11 cellular contexts compared by ENCODE assay signal in the genomic region with DNA sequence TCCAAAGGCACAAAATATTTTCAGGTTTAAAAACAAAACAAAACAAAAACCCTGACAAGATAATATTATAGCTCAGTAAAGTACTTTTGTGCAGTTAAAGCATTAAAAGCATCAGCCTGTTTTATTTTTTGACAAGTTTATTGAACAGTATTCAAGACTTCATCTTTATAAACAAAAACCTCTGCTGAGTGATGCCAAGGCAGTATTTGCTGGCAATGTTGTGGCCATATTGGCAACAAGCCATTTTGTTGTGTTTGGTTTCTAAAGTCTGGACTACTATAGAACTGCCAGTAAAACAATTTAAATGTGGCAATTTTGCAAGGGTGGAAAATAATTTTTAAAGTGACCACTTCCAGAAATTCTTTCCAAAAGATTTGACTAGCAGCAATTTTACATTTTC. TPM values are rescaled to one million over a fixed set of nuclear protein-coding genes. Genes with fewer than 3 reads are reported as not detected.
DNase-seq lines count a peak whose midpoint lies in the region; ATAC-seq and TF ChIP-seq lines count a peak whose summit lies in the region.
"Had no signal": no experiment of that assay in that cellular context is flagged by ENCODE, and none has a peak within 500 bp of the region (broad histone marks: within the 10 kb centered on the region; RNA-seq: fewer than 3 reads in every experiment).

No MANE protein-coding gene starts in this region.

- CTCF ChIA-PET in CD4-positive, alpha-beta T cell (lab: Charles Lee) = interaction anchor here (1.0 to 2.0 kb wide), 3 partner anchors 10 to 48 kb away, joined by 4 to 9 read pairs (median 4); no protein-coding TSS in a partner anchor

- peaks cover 78% of the 10 kb centered on the region for H3K4me1 Mint-ChIP-seq in CD4-positive, alpha-beta T cell (ENCODE audit: low read depth)

- TF ChIP-seq POLR2A in erythroblast (IDR thresholded peaks at IDR 0.05; ENCODE audit: low read length) = no peak

- H3K27me3 Mint-ChIP-seq in CD4-positive, alpha-beta T cell = no peaks in the 10 kb centered on the region
- H3K27me3 Mint-ChIP-seq: activated naive CD4-positive, alpha-beta T cell treated with anti-CD3 and anti-CD28 coated beads, Interleukin-2, amount 50 U/mL, for 24 hours had no signal

- no peaks in the 10 kb centered on the region for H3K9me3 ChIP-seq in CD4-positive, alpha-beta T cell (ENCODE audit: control insufficient read depth, low read length)

- POLR2A ChIA-PET in CD4-positive, alpha-beta T cell (lab: Charles Lee) = interaction anchor here (1.3 kb wide), 1 partner anchor 32 kb away, joined by 3 read pairs; no protein-coding TSS in a partner anchor

- no peaks in the 10 kb centered on the region for H3K27me3 ChIP-seq in CD4-positive, alpha-beta T cell (ENCODE audit: control insufficient read depth, insufficient read depth, low read length)

- H3K36me3 Mint-ChIP-seq in CD4-positive, alpha-beta T cell (ENCODE audit: low read depth) = peaks cover 44% of the 10 kb centered on the region

- no peaks in the 10 kb centered on the region for H3K9me3 Mint-ChIP-seq in CD4-positive, alpha-beta T cell
- H3K9me3 Mint-ChIP-seq: activated naive CD4-positive, alpha-beta T cell treated with anti-CD3 and anti-CD28 coated beads, Interleukin-2, amount 50 U/mL, for 24 hours had no signal

- no peak overlapping the region for H3K4me3 Mint-ChIP-seq in CD4-positive, alpha-beta T cell
- H3K4me3 Mint-ChIP-seq: activated naive CD4-positive, alpha-beta T cell treated with anti-CD3 and anti-CD28 coated beads, Interleukin-2, amount 50 U/mL, for 24 hours had no signal

- no peak overlapping the region for H3K27ac ChIP-seq in CD4-positive, alpha-beta T cell (ENCODE audit: low read depth, low read length)

- DNase-seq in CD4-positive, alpha-beta T cell = no peak
- DNase-seq in LHCN-M2 (ENCODE audit: low read depth) (peak; percentile 9), fibroblast of pulmonary artery (ENCODE audit: low read depth) (peak; percentile 61), retina (no peak), erythroblast (lab: John Stamatoyannopoulos, UW) (no peak)
- DNase-seq: effector CD4-positive, alpha-beta T cell; NCI-H510A; SHP77 treated with DMSO at 0.1 percent for 48 hours had no signal

- intact Hi-C loops in CD4-positive, alpha-beta T cell (cut with DNase I, micrococcal nuclease) = no loop called here

- no peak overlapping the region for H3K4me3 ChIP-seq in fibroblast of pulmonary artery (replicated peaks; ENCODE audit: low read depth, low read length)

- no peak for ATAC-seq in CD4-positive, alpha-beta T cell (ENCODE audit: poor library complexity)
- ATAC-seq in GM18907 (IDR thresholded peaks at IDR 0.05; ENCODE audit: unreplicated experiment) = no peak
- ATAC-seq: activated CD4-positive, CD25-positive, alpha-beta regulatory T cell treated with anti-CD3 and anti-CD28 coated beads, Interleukin-2, amount 50 U/mL, for 24 hours had no signal

- H3K27ac Mint-ChIP-seq in CD4-positive, alpha-beta T cell = peak overlapping the region; percentile 46

- no peak for TF ChIP-seq CTCF in CD4-positive, alpha-beta T cell (IDR thresholded peaks at IDR 0.05)
- TF ChIP-seq CTCF in fibroblast of pulmonary artery (IDR thresholded peaks at IDR 0.05; ENCODE audit: low read length, missing control alignments) = no peak

RNA-seq across cellular contexts. Expression of a gene that starts 15.9 kb away (rescaled TPM):
- 100 to 1,000 TPM; 146 to 153 TPM for total RNA-seq in CD4-positive, alpha-beta T cell
- 148 and 168 TPM in 2 replicates for total RNA-seq in LHCN-M2 (2014; rRNA removed)
- polyA plus RNA-seq in LHCN-M2 (2012) = 244 TPM

RNA-seq across cellular contexts. Expression of a gene that starts 15.9 kb away (rescaled TPM):
- total RNA-seq in CD4-positive, alpha-beta T cell = 10 to 100 TPM; 91.7 to 95.2 TPM
- 45.7 and 46.2 TPM in 2 replicates for total RNA-seq in LHCN-M2 (2014; rRNA removed)
- 27.6 TPM for polyA plus RNA-seq in LHCN-M2 (2012)

RNA-seq across cellular contexts. Expression of a gene that starts 33.2 kb away (rescaled TPM):
- total RNA-seq in CD4-positive, alpha-beta T cell = 10 to 100 TPM; 15.5 to 17.1 TPM
- 12.6 and 13.7 TPM in 2 replicates for total RNA-seq in LHCN-M2 (2014; rRNA removed)
- polyA plus RNA-seq in LHCN-M2 (2012) = 12.2 TPM

RNA-seq across cellular contexts. Expression of a gene that starts 50.3 kb away (rescaled TPM):
- total RNA-seq in CD4-positive, alpha-beta T cell = 10 to 100 TPM; 10.6 to 11.5 TPM
- 23.0 and 32.4 TPM in 2 replicates for total RNA-seq in LHCN-M2 (2014; rRNA removed)
- 21.8 TPM for polyA plus RNA-seq in LHCN-M2 (2012)

RNA-seq across cellular contexts. Expression of a gene that starts 50.4 kb away (rescaled TPM):
- 10 to 100 TPM; 32.9 to 35.8 TPM for total RNA-seq in CD4-positive, alpha-beta T cell
- 277 and 325 TPM in 2 replicates for total RNA-seq in LHCN-M2 (2014; rRNA removed)
- 606 TPM for polyA plus RNA-seq in LHCN-M2 (2012)

Comparison
In these comparisons a context has a peak if more than half of its experiments do, and no peak if none do; other contexts are left out.
1. DNase-seq: peak in LHCN-M2 (single experiment) and fibroblast of pulmonary artery (single experiment); none in CD4-positive, alpha-beta T cell (0 of 10), retina (single experiment) and erythroblast (0 of 2).